In the genomic region with DNA sequence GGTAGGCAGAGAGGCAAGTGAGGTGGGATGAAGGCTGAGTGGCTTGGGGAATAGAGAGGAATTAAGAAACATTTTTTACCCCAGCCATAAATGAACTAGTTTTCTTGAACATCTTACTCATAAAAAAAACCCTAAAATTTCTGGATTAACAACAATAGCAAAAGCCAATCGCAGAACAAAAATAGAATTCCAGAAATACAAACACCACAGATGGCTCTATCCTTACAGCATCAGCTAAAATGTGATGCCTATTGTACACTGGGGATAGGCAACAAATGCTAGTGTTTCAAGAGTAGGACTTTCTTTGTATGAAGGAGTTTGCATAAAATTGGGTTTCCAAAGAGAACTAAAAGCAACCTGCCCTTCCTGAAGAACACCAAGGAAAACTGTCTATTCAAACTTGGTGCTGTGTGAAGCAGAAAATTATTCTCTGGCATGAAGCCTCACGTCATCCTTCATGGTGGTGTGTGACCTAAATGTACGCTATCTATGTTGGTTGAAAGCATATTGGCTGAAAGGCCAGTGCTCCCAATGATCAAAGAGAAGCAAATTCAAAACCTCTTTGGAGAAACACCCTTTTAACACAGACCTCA, we compare ENCODE assay signal across 22 cellular contexts.
"Had no signal": no experiment of that assay in that cellular context is flagged by ENCODE, and none has a peak within 500 bp of the region (broad histone marks: within the 10 kb centered on the region; RNA-seq: fewer than 3 reads in every experiment).

No MANE protein-coding gene starts in this region.

- DNase-seq: IMR-90, Karpas-422, KG1, MG63, NCI-H1092, NCI-H1105 treated with DMSO at 0.1 percent for 48 hours, NCI-H1417 treated with DMSO at 0.1 percent for 48 hours, NCI-H146, NCI-H1694 treated with DMSO at 0.1 percent for 48 hours, NCI-H1930, NCI-H2081, NCI-H2107, NCI-H226, NCI-H446, NCI-H510A, NCI-H524 treated with DMSO at 0.1 percent for 48 hours, NCI-H69, NCI-H774, RPMI8226, SHP77, SK-N-SH, SW 1271 had no signal
